In the genomic region with DNA sequence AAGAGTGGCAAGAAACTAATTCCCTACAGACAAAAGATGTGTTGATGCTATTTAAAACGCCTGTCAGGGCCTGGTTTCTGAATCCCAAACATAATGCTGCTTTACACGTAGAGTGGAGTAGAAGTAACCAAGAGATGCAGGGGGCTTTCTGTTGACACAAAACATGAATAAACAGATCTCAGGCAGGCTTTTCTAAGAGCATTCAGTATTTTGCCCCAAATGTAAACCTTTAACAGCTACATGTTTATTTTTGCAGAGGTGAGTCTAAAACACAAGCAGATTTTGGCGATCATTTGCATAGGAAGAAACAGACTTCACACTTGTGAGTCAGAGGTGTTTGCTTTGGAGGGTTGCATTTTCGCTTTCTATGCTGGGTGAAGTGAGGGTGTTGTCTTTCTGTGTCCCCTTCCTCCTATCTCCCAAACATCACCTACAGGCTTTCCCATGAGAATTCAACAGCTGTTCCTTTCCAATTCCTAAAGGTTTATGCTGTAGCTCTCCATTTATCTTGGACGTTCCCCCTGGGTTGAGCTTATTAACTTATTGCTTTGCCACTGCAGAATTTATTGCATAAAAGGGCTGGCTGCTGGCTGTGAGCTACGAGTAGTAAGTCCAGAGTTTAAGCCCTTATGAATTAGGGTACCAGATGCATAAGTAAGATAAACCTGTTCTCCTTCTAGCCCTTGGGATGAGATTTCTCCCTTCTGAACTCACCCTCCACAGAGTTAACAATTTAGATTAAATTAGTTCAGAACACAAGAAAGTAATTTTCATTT, we compare ENCODE assay signal across 9 cellular contexts.
DNase-seq lines count a peak whose midpoint lies in the region; ATAC-seq and TF ChIP-seq lines count a peak whose summit lies in the region.
"Had no signal": no experiment of that assay in that cellular context is flagged by ENCODE, and none has a peak within 500 bp of the region (broad histone marks: within the 10 kb centered on the region; RNA-seq: fewer than 3 reads in every experiment).

No MANE protein-coding gene starts in this region.

- WGBS in mesendoderm (ENCODE audit: extremely low coverage, insufficient coverage, low lambda C conversion rate): no CpG with 5 or more reads among the region's 6 CpGs
- WGBS in ovary, 3 donors: 56 to 70% (median 66%) methylated on average over 6 of the region's 6 CpGs

- no peak overlapping the region for H3K4me2 ChIP-seq in mesendoderm (ENCODE audit: low read length)

- no peak overlapping the region for H2BK15ac ChIP-seq in mesendoderm (replicated peaks; ENCODE audit: low read depth)

- peaks cover 0 to 9% (median 7%) of the 10 kb centered on the region in 3 donors for H3K9me3 Mint-ChIP-seq in IgD-negative memory B cell

- H3K4ac ChIP-seq in mesendoderm (ENCODE audit: low read depth, low read length): no peak overlapping the region

- H3K56ac ChIP-seq in mesendoderm (ENCODE audit: low read length): no peak overlapping the region

- no peak overlapping the region for H4K5ac ChIP-seq in mesendoderm (ENCODE audit: low read length)

- TF ChIP-seq CTCF in ovary (IDR thresholded peaks at IDR 0.05): no peak

- H3K27me3 ChIP-seq in mesendoderm (ENCODE audit: insufficient read depth, low read length, poor library complexity): no peaks in the 10 kb centered on the region
- no peaks in the 10 kb centered on the region for H3K27me3 ChIP-seq in ovary

- H3K27ac Mint-ChIP-seq in IgD-negative memory B cell: peak overlapping the region; percentile 15 to 94 (median 72)

- peaks cover 7 to 14% (median 10%) of the 10 kb centered on the region in 3 donors for H3K4me1 Mint-ChIP-seq in IgD-negative memory B cell

- no peaks in the 10 kb centered on the region for H3K36me3 Mint-ChIP-seq in IgD-negative memory B cell

- H3K27ac ChIP-seq in mesendoderm (ENCODE audit: low read depth, low read length) (no peak overlapping the region), ovary (no peak overlapping the region)

- DNase-seq in mesendoderm (peak; percentile 75), CD1c-positive myeloid dendritic cell (ENCODE audit: extremely low spot score) (no peak), NOMO-1 (lab: John Stamatoyannopoulos, UW; ENCODE audit: unreplicated experiment in 2 of 2) (no peak), HuH-7 (ENCODE audit: low spot score) (no peak), ovary (no peak)
- DNase-seq: GOT3 had no signal

- H4K8ac ChIP-seq in mesendoderm (ENCODE audit: low read depth, low read length): no peak overlapping the region

- H3K27me3 Mint-ChIP-seq in IgD-negative memory B cell: no peaks in the 10 kb centered on the region

- no peak overlapping the region for H3K9ac ChIP-seq in mesendoderm (ENCODE audit: low read length)

- no peaks in the 10 kb centered on the region for H3K79me1 ChIP-seq in mesendoderm (ENCODE audit: low read length)

- H3K79me2 ChIP-seq in mesendoderm (ENCODE audit: control insufficient read depth, insufficient read depth, low read length): no peaks in the 10 kb centered on the region

- no peaks in the 10 kb centered on the region for H3K36me3 ChIP-seq in mesendoderm (ENCODE audit: control insufficient read depth, insufficient read depth, low read length)
- no peaks in the 10 kb centered on the region for H3K36me3 ChIP-seq in ovary

- H3K18ac ChIP-seq in mesendoderm (ENCODE audit: low read length): no peak overlapping the region

- peak overlapping the region; percentile 18 to 92 (median 60) for H3K4me3 Mint-ChIP-seq in IgD-negative memory B cell

- no peaks in the 10 kb centered on the region for H3K9me3 ChIP-seq in ovary

- TF ChIP-seq EP300 in ovary (IDR thresholded peaks at IDR 0.05): no peak

- intact Hi-C loops in ovary (cut with DNase I): no loop called here

- no peak for TF ChIP-seq POLR2A in ovary (IDR thresholded peaks at IDR 0.05)

- H2BK5ac ChIP-seq in mesendoderm (ENCODE audit: low read length): no peak overlapping the region

- H3K4me3 ChIP-seq in mesendoderm (ENCODE audit: low read length) (no peak overlapping the region), ovary (no peak overlapping the region)

- H2BK120ac ChIP-seq in mesendoderm (ENCODE audit: low read depth, low read length): no peak overlapping the region

- H3K4me1 ChIP-seq in mesendoderm (ENCODE audit: control insufficient read depth, low read depth, low read length): peaks cover 7% of the 10 kb centered on the region
- H3K4me1 ChIP-seq in ovary (ENCODE audit: insufficient read depth): peaks cover 4% of the 10 kb centered on the region

- ATAC-seq in GM18867 (IDR thresholded peaks at IDR 0.05; ENCODE audit: unreplicated experiment): peak; percentile 99
- ATAC-seq in GM21825 (IDR thresholded peaks at IDR 0.05; ENCODE audit: unreplicated experiment): peak; percentile 98

- no peak overlapping the region for H3K23ac ChIP-seq in mesendoderm (ENCODE audit: low read length)

- H2AK5ac ChIP-seq in mesendoderm (ENCODE audit: low read length): no peak overlapping the region
